ENCODE assay signal across 35 cellular contexts in genomic region chr5:155311721-155312120, GRCh38.
DNase-seq lines count a peak whose midpoint lies in the region; FAIRE-seq and TF ChIP-seq lines count a peak whose summit lies in the region.
"Had no signal": no experiment of that assay in that cellular context is flagged by ENCODE, and none has a peak within 500 bp of the region (broad histone marks: within the 10 kb centered on the region; RNA-seq: fewer than 3 reads in every experiment).

No MANE protein-coding gene starts in this region.

- H3K4me1 ChIP-seq in H1 (replicated peaks in 1 of 4; ENCODE audit: control insufficient read depth in 3 of 4, insufficient read depth in 4 of 4, low read length in 3 of 4) (no peaks in the 10 kb centered on the region), mesodermal cell (ENCODE audit: control insufficient read depth, insufficient read depth, low read length, poor library complexity, severe bottlenecking) (peaks cover 5% of the 10 kb centered on the region), SK-N-SH (ENCODE audit: control insufficient read depth in 1 of 2, insufficient read depth in 2 of 2, low read depth in 1 of 2, low read length in 1 of 2) (no peaks in the 10 kb centered on the region)
- H3K4me1 ChIP-seq: A549; BE2C; BLaER1; BLaER1 treated with 17β-estradiol and CSF1 and Interleukin-3, amounts not matched to agents 10 nM and 100 nM; Caco-2 had no signal

- H3K27me3 ChIP-seq in H1 (replicated peaks in 1 of 4; ENCODE audit: control insufficient read depth in 3 of 4, extremely low read depth in 1 of 4, insufficient read depth in 3 of 4, low read length in 3 of 4) (no peaks in the 10 kb centered on the region), SK-N-SH (ENCODE audit: insufficient read depth) (no peaks in the 10 kb centered on the region)
- H3K27me3 ChIP-seq: BE2C; BLaER1; BLaER1 treated with 17β-estradiol and CSF1 and Interleukin-3, amounts not matched to agents 10 nM and 100 nM had no signal

- DNase-seq in H1 (ENCODE audit: low read depth in 1 of 2, low spot score in 2 of 2), result no peak
- peak; percentile 5 for DNase-seq in endothelial cell (ENCODE audit: low spot score)
- DNase-seq in SK-N-SH, result no peak
- no peak for DNase-seq in activated T-cell treated with anti-CD3 and anti-CD28 coated beads, Interleukin-2, amount 50 U/mL, for 24 hours
- DNase-seq in coronary artery (ENCODE audit: low spot score), result no peak
- DNase-seq: 8988T; ACHN; AML-193; BE2C; C1 segment of cervical spinal cord; Caco-2; Calu3; CD4-positive, alpha-beta memory T cell; CD4-positive, alpha-beta T cell; CD4-positive, CD25-positive, alpha-beta regulatory T cell; CD8-positive, alpha-beta memory T cell; CD8-positive, alpha-beta T cell; COR-L47; DMS 273 treated with DMSO at 0.1 percent for 48 hours; DMS153; DMS53; DMS79; DMS79 treated with DMSO at 0.1 percent for 48 hours; DND-41; EL had no signal

- H3K4me1 Mint-ChIP-seq in endothelial cell (ENCODE audit: unreplicated experiment), result peaks cover 26% of the 10 kb centered on the region
- no peaks in the 10 kb centered on the region for H3K4me1 Mint-ChIP-seq in activated T-cell treated with anti-CD3 and anti-CD28 coated beads, Interleukin-2, amount 50 U/mL, for 24 hours (ENCODE audit: low read depth)
- H3K4me1 Mint-ChIP-seq: B cell; CD14-positive monocyte; CD4-positive, alpha-beta memory T cell; CD4-positive, CD25-positive, alpha-beta regulatory T cell; CD8-positive, alpha-beta memory T cell had no signal

- H3K9me3 Mint-ChIP-seq in endothelial cell (ENCODE audit: unreplicated experiment), result no peaks in the 10 kb centered on the region
- no peaks in the 10 kb centered on the region for H3K9me3 Mint-ChIP-seq in activated T-cell treated with anti-CD3 and anti-CD28 coated beads, Interleukin-2, amount 50 U/mL, for 24 hours
- H3K9me3 Mint-ChIP-seq: CD8-positive, alpha-beta memory T cell; CD8-positive, alpha-beta T cell had no signal

- POLR2A ChIA-PET in H1 (lab: Charles Lee; ENCODE audit: partially characterized antibody), result no interaction called here
- POLR2A ChIA-PET in SK-N-SH (lab: Yijun Ruan, JAX), result no interaction called here

- no peak overlapping the region for H2BK20ac ChIP-seq in H1 (ENCODE audit: low read length)

- no peak overlapping the region for H3K23ac ChIP-seq in H1 (ENCODE audit: insufficient read length)

- TF ChIP-seq EP300 in H1 (IDR thresholded peaks at IDR 0.05; ENCODE audit: borderline replicate concordance in 1 of 2, low read depth in 2 of 2, low read length in 2 of 2) (no peak), SK-N-SH (IDR thresholded peaks at IDR 0.05; ENCODE audit: borderline replicate concordance in 1 of 2, low read depth in 1 of 2, low read length in 1 of 2) (no peak)

- no peak overlapping the region for H3K18ac ChIP-seq in H1 (ENCODE audit: extremely low read depth, low read length)

- no peaks in the 10 kb centered on the region for H3K36me3 ChIP-seq in H1 (ENCODE audit: control insufficient read depth in 2 of 4, insufficient read depth in 4 of 4, low read length in 3 of 4)
- no peaks in the 10 kb centered on the region for H3K36me3 ChIP-seq in mesodermal cell (ENCODE audit: control insufficient read depth, insufficient read depth, low read length)
- H3K36me3 ChIP-seq in SK-N-SH (replicated peaks in 1 of 2; ENCODE audit: control insufficient read depth in 1 of 2, insufficient read depth in 2 of 2, low read length in 1 of 2), result no peaks in the 10 kb centered on the region
- H3K36me3 ChIP-seq: BE2C; BLaER1; BLaER1 treated with 17β-estradiol and CSF1 and Interleukin-3, amounts not matched to agents 10 nM and 100 nM had no signal

- no peaks in the 10 kb centered on the region for H3K23me2 ChIP-seq in H1 (ENCODE audit: low read depth, low read length)

- no peak overlapping the region for H3K27ac ChIP-seq in H1 (ENCODE audit: low read depth, low read length)
- H3K27ac ChIP-seq in mesodermal cell (ENCODE audit: low read depth, low read length, severe bottlenecking), result peak overlapping the region; percentile 82
- no peak overlapping the region for H3K27ac ChIP-seq in SK-N-SH (ENCODE audit: low read depth in 2 of 2, low read length in 1 of 2)
- H3K27ac ChIP-seq in coronary artery, result no peak overlapping the region
- H3K27ac ChIP-seq: 22Rv1; A549; BLaER1; BLaER1 treated with 17β-estradiol and CSF1 and Interleukin-3, amounts not matched to agents 10 nM and 100 nM; C4-2B had no signal

- no peak overlapping the region for H4K5ac ChIP-seq in H1 (ENCODE audit: insufficient read length, low read depth, low read length)

- no peak overlapping the region for H2BK15ac ChIP-seq in H1 (ENCODE audit: low read length)

- no peak overlapping the region for H2BK120ac ChIP-seq in H1 (replicated peaks; ENCODE audit: low read depth, low read length)

- TF ChIP-seq RAD21 in H1 (IDR thresholded peaks at IDR 0.05 in 1 of 2, conservative IDR thresholded peaks at IDR 0.05 in 1 of 2; ENCODE audit: low read depth in 2 of 2, low read length in 2 of 2) (no peak), SK-N-SH (IDR thresholded peaks at IDR 0.05; ENCODE audit: low read length) (no peak)

- WGBS in H1 (ENCODE audit: extremely low coverage in 1 of 2, insufficient coverage in 1 of 2, insufficient read length in 1 of 2, insufficient replicate concordance in 2 of 2, low coverage in 1 of 2, low lambda C conversion rate in 2 of 2, missing lambda C conversion rate in 1 of 2), 2 experiments, result 100% methylated on average over 1 of the region's 1 CpG; no CpG with 5 or more reads in 1 of the 2 experiments
- WGBS in mesodermal cell (ENCODE audit: insufficient coverage in 2 of 2), 2 experiments, result no CpG with 5 or more reads among the region's 1 CpG
- WGBS in SK-N-SH (ENCODE audit: low lambda C conversion rate), result 16% methylated on average over 1 of the region's 1 CpG

- no peak overlapping the region for H3K14ac ChIP-seq in H1 (ENCODE audit: insufficient read length)

- no peak for TF ChIP-seq POLR2A in H1 (IDR thresholded peaks at IDR 0.05; ENCODE audit: control extremely low read depth in 1 of 2, low read depth in 2 of 2, low read length in 2 of 2)

- H4K20me1 ChIP-seq in H1 (replicated peaks in 1 of 2; ENCODE audit: control insufficient read depth in 1 of 2, insufficient read depth in 2 of 2, low read length in 2 of 2), result no peaks in the 10 kb centered on the region
- H4K20me1 ChIP-seq in SK-N-SH (ENCODE audit: insufficient read depth), result no peaks in the 10 kb centered on the region
- H4K20me1 ChIP-seq: BLaER1; BLaER1 treated with 17β-estradiol and CSF1 and Interleukin-3, amounts not matched to agents 10 nM and 100 nM had no signal

- H3F3A ChIP-seq in SK-N-SH (replicated peaks; ENCODE audit: insufficient read depth), result no peaks in the 10 kb centered on the region

- no peak overlapping the region for H2BK5ac ChIP-seq in H1 (ENCODE audit: low read depth, low read length)

- no peak for FAIRE-seq in H1 (lab: Jason Lieb, UNC)
- FAIRE-seq: A204.1, A549, D721Med had no signal

- no peak overlapping the region for H2AFZ ChIP-seq in H1 (ENCODE audit: low read length)
- H2AFZ ChIP-seq in SK-N-SH (ENCODE audit: low read depth), result no peak overlapping the region

- H3K4me2 ChIP-seq in H1 (ENCODE audit: insufficient read depth in 1 of 2, low read depth in 2 of 2, low read length in 2 of 2) (no peak overlapping the region), SK-N-SH (no peak overlapping the region)
- H3K4me2 ChIP-seq: A549; BLaER1; BLaER1 treated with 17β-estradiol and CSF1 and Interleukin-3, amounts not matched to agents 10 nM and 100 nM had no signal

- H3K36me3 Mint-ChIP-seq in endothelial cell (ENCODE audit: low read depth, unreplicated experiment), result no peaks in the 10 kb centered on the region
- no peaks in the 10 kb centered on the region for H3K36me3 Mint-ChIP-seq in activated T-cell treated with anti-CD3 and anti-CD28 coated beads, Interleukin-2, amount 50 U/mL, for 24 hours (ENCODE audit: low read depth)
- H3K36me3 Mint-ChIP-seq: CD14-positive monocyte; CD4-positive, alpha-beta memory T cell; CD4-positive, CD25-positive, alpha-beta regulatory T cell; CD8-positive, alpha-beta memory T cell; CD8-positive, alpha-beta T cell had no signal

- peak overlapping the region; percentile 67 for H3K56ac ChIP-seq in H1 (replicated peaks; ENCODE audit: insufficient read length, low read depth, low read length)

- H2BK12ac ChIP-seq in H1 (ENCODE audit: low read depth, low read length), result no peak overlapping the region

- H3K79me1 ChIP-seq in H1 (ENCODE audit: low read depth, low read length), result no peaks in the 10 kb centered on the region

- H3K9me2 ChIP-seq in SK-N-SH, result no peaks in the 10 kb centered on the region

- H3K9ac ChIP-seq in H1 (replicated peaks in 1 of 4; ENCODE audit: extremely low read depth in 1 of 4, low read depth in 3 of 4, low read length in 3 of 4) (no peak overlapping the region), SK-N-SH (no peak overlapping the region)
- H3K9ac ChIP-seq: BLaER1; BLaER1 treated with 17β-estradiol and CSF1 and Interleukin-3, amounts not matched to agents 10 nM and 100 nM had no signal

- H3K4me3 Mint-ChIP-seq in endothelial cell (ENCODE audit: unreplicated experiment), result no peak overlapping the region
- H3K4me3 Mint-ChIP-seq in activated T-cell treated with anti-CD3 and anti-CD28 coated beads, Interleukin-2, amount 50 U/mL, for 24 hours, result no peak overlapping the region
- H3K4me3 Mint-ChIP-seq: B cell; CD14-positive monocyte; CD4-positive, alpha-beta memory T cell; CD4-positive, alpha-beta T cell; CD4-positive, CD25-positive, alpha-beta regulatory T cell; CD8-positive, alpha-beta memory T cell; CD8-positive, alpha-beta T cell had no signal

- no peak overlapping the region for H4K8ac ChIP-seq in H1 (ENCODE audit: extremely low read depth, insufficient read depth, low read length)

- H2AK5ac ChIP-seq in H1 (ENCODE audit: low read depth, low read length), result no peak overlapping the region

- H3K9me3 ChIP-seq in H1 (ENCODE audit: insufficient read depth in 2 of 2, low read depth in 1 of 2, low read length in 1 of 2) (no peaks in the 10 kb centered on the region), mesodermal cell (ENCODE audit: control insufficient read depth, low read length) (no peaks in the 10 kb centered on the region), SK-N-SH (no peaks in the 10 kb centered on the region)
- H3K9me3 ChIP-seq: A549; BE2C; BLaER1; BLaER1 treated with 17β-estradiol and CSF1 and Interleukin-3, amounts not matched to agents 10 nM and 100 nM; Caco-2 had no signal

- no peaks in the 10 kb centered on the region for H3K79me2 ChIP-seq in H1 (ENCODE audit: control insufficient read depth in 1 of 2, insufficient read depth in 2 of 2, low read length in 2 of 2)
- no peaks in the 10 kb centered on the region for H3K79me2 ChIP-seq in SK-N-SH (ENCODE audit: insufficient read depth)

- CTCF ChIA-PET in H1 (lab: Charles Lee; ENCODE audit: partially characterized antibody) (no interaction called here), SK-N-SH (lab: Yijun Ruan, JAX) (no interaction called here)

- no peak overlapping the region for H4K91ac ChIP-seq in H1 (replicated peaks; ENCODE audit: insufficient read length, low read length)

- peaks cover 7% of the 10 kb centered on the region for H3K27me3 Mint-ChIP-seq in endothelial cell (ENCODE audit: unreplicated experiment)
- no peaks in the 10 kb centered on the region for H3K27me3 Mint-ChIP-seq in activated T-cell treated with anti-CD3 and anti-CD28 coated beads, Interleukin-2, amount 50 U/mL, for 24 hours
- H3K27me3 Mint-ChIP-seq: B cell; CD4-positive, alpha-beta memory T cell; CD4-positive, alpha-beta T cell; CD4-positive, CD25-positive, alpha-beta regulatory T cell had no signal

- H3K4ac ChIP-seq in H1 (replicated peaks; ENCODE audit: insufficient read length, low read depth, low read length), result no peak overlapping the region

- H3K4me3 ChIP-seq in H1 (ENCODE audit: extremely low read depth in 1 of 4, insufficient read depth in 2 of 4, low read depth in 3 of 4, low read length in 4 of 4) (no peak overlapping the region), mesodermal cell (ENCODE audit: extremely low read depth, insufficient read depth, low read length, poor library complexity, severe bottlenecking) (no peak overlapping the region), SK-N-SH (ENCODE audit: low read depth in 2 of 2, low read length in 1 of 2) (no peak overlapping the region), coronary artery (no peak overlapping the region)
- H3K4me3 ChIP-seq: A549; BLaER1; BLaER1 treated with 17β-estradiol and CSF1 and Interleukin-3, amounts not matched to agents 10 nM and 100 nM had no signal

- TF ChIP-seq CTCF in H1 (IDR thresholded peaks at IDR 0.05; ENCODE audit: control extremely low read depth in 1 of 3, insufficient read depth in 1 of 3, low read depth in 1 of 3, low read length in 3 of 3), result no peak
- no peak for TF ChIP-seq CTCF in endothelial cell (IDR thresholded peaks at IDR 0.05; ENCODE audit: unreplicated experiment)
- TF ChIP-seq CTCF in SK-N-SH (IDR thresholded peaks at IDR 0.05), result no peak
- no peak for TF ChIP-seq CTCF in coronary artery (IDR thresholded peaks at IDR 0.05)

- H3K27ac Mint-ChIP-seq in endothelial cell (ENCODE audit: unreplicated experiment), result peak overlapping the region; percentile 97
- H3K27ac Mint-ChIP-seq in activated T-cell treated with anti-CD3 and anti-CD28 coated beads, Interleukin-2, amount 50 U/mL, for 24 hours, result no peak overlapping the region
- H3K27ac Mint-ChIP-seq: B cell; CD14-positive monocyte; CD4-positive, alpha-beta memory T cell; CD4-positive, alpha-beta T cell; CD4-positive, CD25-positive, alpha-beta regulatory T cell; CD8-positive, alpha-beta memory T cell; CD8-positive, alpha-beta T cell had no signal
